Comparison of ENCODE assay signal across 24 cellular contexts in the genomic region with DNA sequence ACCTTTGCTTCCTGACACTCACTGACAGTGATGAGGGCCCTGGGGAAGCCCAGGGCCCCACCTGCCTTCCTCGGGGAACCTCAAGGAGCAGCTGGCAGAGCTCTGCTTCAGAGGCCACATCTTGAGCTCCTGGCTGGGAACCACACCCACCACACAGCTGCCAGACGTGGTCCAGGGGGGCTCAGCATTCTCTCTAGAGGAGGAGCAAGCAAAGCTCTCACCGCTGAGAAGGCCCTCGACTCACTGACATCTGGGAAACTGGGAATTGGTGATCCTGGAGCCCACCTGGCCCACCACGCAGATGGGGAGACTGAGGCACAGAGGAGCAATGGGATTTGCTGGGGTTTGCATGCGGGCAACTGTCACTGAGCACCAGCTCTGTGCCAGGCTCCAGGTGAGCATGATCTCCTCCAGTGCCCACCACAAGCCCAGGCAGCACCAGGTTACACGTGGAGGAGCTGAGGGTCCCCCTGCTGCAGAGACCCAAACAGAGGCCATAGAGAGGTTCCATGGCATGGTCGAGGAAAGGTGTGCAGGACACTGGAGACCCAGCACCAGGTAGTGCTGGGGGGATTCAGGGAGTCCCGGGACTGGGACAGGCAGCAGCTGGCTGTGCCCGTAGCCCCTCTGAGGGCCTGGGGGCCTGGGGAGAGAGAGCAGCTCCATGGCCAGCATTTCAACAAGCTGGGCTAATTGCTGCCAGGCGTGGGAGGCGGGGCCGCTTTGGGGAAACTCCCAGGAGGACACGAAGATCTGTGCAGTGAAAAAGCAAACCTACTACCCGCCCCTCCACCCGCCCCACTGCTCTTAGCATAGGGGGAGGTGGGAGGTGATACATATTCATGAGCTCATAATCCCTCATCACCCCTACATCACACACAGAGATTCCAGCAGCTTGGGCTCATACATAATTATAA. TPM values are rescaled to one million over a fixed set of nuclear protein-coding genes. Genes with fewer than 3 reads are reported as not detected.
DNase-seq lines count a peak whose midpoint lies in the region; TF ChIP-seq lines count a peak whose summit lies in the region.
"Had no signal": no experiment of that assay in that cellular context is flagged by ENCODE, and none has a peak within 500 bp of the region (broad histone marks: within the 10 kb centered on the region; RNA-seq: fewer than 3 reads in every experiment).

No MANE protein-coding gene starts in this region.

- TF ChIP-seq POLR2A in NB4 (IDR thresholded peaks at IDR 0.05; ENCODE audit: extremely low read depth, insufficient read length): no peak

- H3K4me3 Mint-ChIP-seq in brain: no peak overlapping the region
- no peak overlapping the region for H3K4me3 Mint-ChIP-seq in activated T-helper 2 cell treated with anti-CD3 and anti-CD28 coated beads, Interferon-gamma antibody, Interleukin-2, Interleukin-4, amounts not matched to agents 10 μg/mL and 5 μg/mL and 100 μg/mL, durations not matched to agents 14 hours and 24 hours and 36 hours (ENCODE audit: low read depth)
- H3K4me3 Mint-ChIP-seq: activated B cell treated with CpG ODN at 0.5 μM for 24 hours; activated naive CD4-positive, alpha-beta T cell treated with anti-CD3 and anti-CD28 coated beads, Interleukin-2, amount 50 U/mL, for 24 hours; activated T-helper 1 cell treated with anti-CD3 and anti-CD28 coated beads, Interleukin-12 subunit alpha, Interleukin-12 subunit beta, Interleukin-2, Interleukin-4 antibody, amounts not matched to agents 30 ng/mL and 10 ng/mL and 1 ng/mL, durations not matched to agents 14 hours and 24 hours and 36 hours; neural progenitor cell had no signal

- no peak overlapping the region for H4K8ac ChIP-seq in mesendoderm (ENCODE audit: low read depth, low read length)

- no CpG with 5 or more reads among the region's 16 CpGs for WGBS in mesendoderm (ENCODE audit: extremely low coverage, insufficient coverage, low lambda C conversion rate)

- no peaks in the 10 kb centered on the region for H3K79me2 ChIP-seq in mesendoderm (ENCODE audit: control insufficient read depth, insufficient read depth, low read length)

- H3K4me3 ChIP-seq in A673 (ENCODE audit: low read depth, low read length, poor library complexity, severe bottlenecking): no peak overlapping the region
- no peak overlapping the region for H3K4me3 ChIP-seq in NB4 (ENCODE audit: low read depth, low read length)
- no peak overlapping the region for H3K4me3 ChIP-seq in mesendoderm (ENCODE audit: low read length)
- H3K4me3 ChIP-seq: gastroesophageal sphincter, neural progenitor cell, tibial nerve had no signal

- peaks cover 5% of the 10 kb centered on the region for H3K27me3 Mint-ChIP-seq in brain
- H3K27me3 Mint-ChIP-seq in activated T-helper 2 cell treated with anti-CD3 and anti-CD28 coated beads, Interferon-gamma antibody, Interleukin-2, Interleukin-4, amounts not matched to agents 10 μg/mL and 5 μg/mL and 100 μg/mL, durations not matched to agents 14 hours and 24 hours and 36 hours (ENCODE audit: low read depth): no peaks in the 10 kb centered on the region
- H3K27me3 Mint-ChIP-seq: activated B cell treated with CpG ODN at 0.5 μM for 24 hours; activated naive CD4-positive, alpha-beta T cell treated with anti-CD3 and anti-CD28 coated beads, Interleukin-2, amount 50 U/mL, for 24 hours had no signal

- no peak overlapping the region for H3K4ac ChIP-seq in mesendoderm (ENCODE audit: low read depth, low read length)

- H3K56ac ChIP-seq in mesendoderm (ENCODE audit: low read length): no peak overlapping the region

- H3K9ac ChIP-seq in mesendoderm (ENCODE audit: low read length): no peak overlapping the region
- H3K9ac ChIP-seq: neural progenitor cell had no signal

- no peak overlapping the region for H4K5ac ChIP-seq in mesendoderm (ENCODE audit: low read length)

- peaks cover 8% of the 10 kb centered on the region for H3K36me3 Mint-ChIP-seq in brain
- no peaks in the 10 kb centered on the region for H3K36me3 Mint-ChIP-seq in activated T-helper 2 cell treated with anti-CD3 and anti-CD28 coated beads, Interferon-gamma antibody, Interleukin-2, Interleukin-4, amounts not matched to agents 10 μg/mL and 5 μg/mL and 100 μg/mL, durations not matched to agents 14 hours and 24 hours and 36 hours (ENCODE audit: low read depth)
- H3K36me3 Mint-ChIP-seq: neural progenitor cell had no signal

- H3K4me2 ChIP-seq in mesendoderm (ENCODE audit: low read length): no peak overlapping the region
- H3K4me2 ChIP-seq: neural progenitor cell had no signal

- no TSS peak for BruUV-seq in A673 (replicated peaks; lab: Mats Ljungman, UMichigan)

- TF ChIP-seq CTCF in A673 (conservative IDR thresholded peaks at IDR 0.05; ENCODE audit: low read depth, low read length) (no peak), NB4 (IDR thresholded peaks at IDR 0.05; ENCODE audit: low read depth, low read length) (no peak), brain (conservative IDR thresholded peaks at IDR 0.05) (no peak)

- intact Hi-C loops in A673 (cut with micrococcal nuclease; ENCODE audit: unreplicated experiment) (no loop called here), posterior vena cava (cut with DNase I) (no loop called here)
- intact Hi-C loops in activated T-helper 2 cell treated with anti-CD3 and anti-CD28 coated beads, Interferon-gamma antibody, Interleukin-2, Interleukin-4, amounts not matched to agents 10 μg/mL and 5 μg/mL and 100 μg/mL, durations not matched to agents 14 hours and 24 hours and 36 hours (cut with micrococcal nuclease): no loop called here

- H3K18ac ChIP-seq in mesendoderm (ENCODE audit: low read length): no peak overlapping the region

- H3K79me1 ChIP-seq in mesendoderm (ENCODE audit: low read length): no peaks in the 10 kb centered on the region

- H3K27me3 ChIP-seq in A673 (replicated peaks; ENCODE audit: insufficient read depth, low read depth, low read length, poor library complexity) (no peaks in the 10 kb centered on the region), mesendoderm (ENCODE audit: insufficient read depth, low read length, poor library complexity) (no peaks in the 10 kb centered on the region)
- H3K27me3 ChIP-seq: gastroesophageal sphincter, neural progenitor cell, tibial nerve had no signal

- H3K27ac ChIP-seq in A673 (ENCODE audit: low read depth, low read length, poor library complexity, severe bottlenecking): peak overlapping the region; percentile 43
- no peak overlapping the region for H3K27ac ChIP-seq in mesendoderm (ENCODE audit: low read depth, low read length)
- H3K27ac ChIP-seq: gastroesophageal sphincter, neural progenitor cell, tibial nerve had no signal

- H3K23ac ChIP-seq in mesendoderm (ENCODE audit: low read length): no peak overlapping the region

- no peak overlapping the region for H2BK120ac ChIP-seq in mesendoderm (ENCODE audit: low read depth, low read length)

- H2BK5ac ChIP-seq in mesendoderm (ENCODE audit: low read length): no peak overlapping the region

- POLR2A ChIA-PET in A673 (lab: Charles Lee; ENCODE audit: low non-redundant PET): interaction anchor here (0.6 to 0.7 kb wide), 2 partner anchors 19 to 1778 kb away, joined by 3 read pairs; no protein-coding TSS in a partner anchor

- H3K27ac Mint-ChIP-seq in brain: peak overlapping the region in 3 of 5 experiments; percentile 33 to 77 (median 59)
- no peak overlapping the region for H3K27ac Mint-ChIP-seq in activated T-helper 2 cell treated with anti-CD3 and anti-CD28 coated beads, Interferon-gamma antibody, Interleukin-2, Interleukin-4, amounts not matched to agents 10 μg/mL and 5 μg/mL and 100 μg/mL, durations not matched to agents 14 hours and 24 hours and 36 hours
- H3K27ac Mint-ChIP-seq: activated B cell treated with CpG ODN at 0.5 μM for 24 hours; activated naive CD4-positive, alpha-beta T cell treated with anti-CD3 and anti-CD28 coated beads, Interleukin-2, amount 50 U/mL, for 24 hours; activated T-helper 1 cell treated with anti-CD3 and anti-CD28 coated beads, Interleukin-12 subunit alpha, Interleukin-12 subunit beta, Interleukin-2, Interleukin-4 antibody, amounts not matched to agents 30 ng/mL and 10 ng/mL and 1 ng/mL, durations not matched to agents 14 hours and 24 hours and 36 hours; neural progenitor cell had no signal

- H2AK5ac ChIP-seq in mesendoderm (ENCODE audit: low read length): no peak overlapping the region

- CTCF ChIA-PET in A673 (lab: Charles Lee): interaction anchor here (0.6 kb wide), 1 partner anchor 290 kb away, joined by 3 read pairs; no protein-coding TSS in a partner anchor

- peaks cover 35% of the 10 kb centered on the region for H3K4me1 Mint-ChIP-seq in brain
- H3K4me1 Mint-ChIP-seq in activated T-helper 2 cell treated with anti-CD3 and anti-CD28 coated beads, Interferon-gamma antibody, Interleukin-2, Interleukin-4, amounts not matched to agents 10 μg/mL and 5 μg/mL and 100 μg/mL, durations not matched to agents 14 hours and 24 hours and 36 hours (ENCODE audit: low read depth): no peaks in the 10 kb centered on the region
- H3K4me1 Mint-ChIP-seq: activated B cell treated with CpG ODN at 0.5 μM for 24 hours; activated naive CD4-positive, alpha-beta T cell treated with anti-CD3 and anti-CD28 coated beads, Interleukin-2, amount 50 U/mL, for 24 hours; neural progenitor cell had no signal

- H3K36me3 ChIP-seq in A673 (ENCODE audit: insufficient read depth, low read length, poor library complexity, severe bottlenecking) (no peaks in the 10 kb centered on the region), mesendoderm (ENCODE audit: control insufficient read depth, insufficient read depth, low read length) (no peaks in the 10 kb centered on the region)
- H3K36me3 ChIP-seq: neural progenitor cell had no signal

- peaks cover under 1 to 2% (median 1%) of the 10 kb centered on the region in 5 experiments for H3K9me3 Mint-ChIP-seq in brain
- H3K9me3 Mint-ChIP-seq in activated T-helper 2 cell treated with anti-CD3 and anti-CD28 coated beads, Interferon-gamma antibody, Interleukin-2, Interleukin-4, amounts not matched to agents 10 μg/mL and 5 μg/mL and 100 μg/mL, durations not matched to agents 14 hours and 24 hours and 36 hours: peaks cover 1% of the 10 kb centered on the region
- H3K9me3 Mint-ChIP-seq: activated naive CD4-positive, alpha-beta T cell treated with anti-CD3 and anti-CD28 coated beads, Interleukin-2, amount 50 U/mL, for 24 hours; neural progenitor cell had no signal

- H3K9me3 ChIP-seq in A673 (ENCODE audit: low read depth, low read length, poor library complexity, severe bottlenecking): peaks cover 2% of the 10 kb centered on the region

- DNase-seq in A673 (ENCODE audit: low spot score) (peak; percentile 96), NB4 (ENCODE audit: low read depth) (peak; percentile 2), posterior vena cava (ENCODE audit: low spot score) (peak; percentile 64), iPS-NIHi11 (ENCODE audit: low spot score) (no peak), mesendoderm (no peak)
- DNase-seq in activated T-helper 2 cell treated with anti-CD3 and anti-CD28 coated beads, Interferon-gamma antibody, Interleukin-2, Interleukin-4, amounts not matched to agents 10 μg/mL and 5 μg/mL and 100 μg/mL, durations not matched to agents 14 hours and 24 hours and 36 hours (ENCODE audit: low spot score): no peak
- DNase-seq: activated B cell treated with CpG ODN at 0.5 μM for 24 hours; activated CD4-positive, alpha-beta T cell treated with anti-CD3 and anti-CD28 coated beads, Interleukin-2, amount 50 U/mL, for 4 hours; amygdala; hippocampal formation; KBM-7; left cardiac atrium; mesenchymal stem cell; NCI-H1105; NCI-H187 treated with DMSO at 0.1 percent for 48 hours; NCI-H748 treated with DMSO at 0.1 percent for 48 hours; right cardiac atrium; stimulated activated CD4-positive, alpha-beta T cell treated with anti-CD3 and anti-CD28 coated beads, Interleukin-4, amount 100 ng/mL, for 1 hour had no signal

- peaks cover 20% of the 10 kb centered on the region for H3K4me1 ChIP-seq in A673 (ENCODE audit: insufficient read depth, low read length, poor library complexity, severe bottlenecking)
- no peaks in the 10 kb centered on the region for H3K4me1 ChIP-seq in mesendoderm (ENCODE audit: control insufficient read depth, low read depth, low read length)
- H3K4me1 ChIP-seq: gastroesophageal sphincter, neural progenitor cell, tibial nerve had no signal

- no peak overlapping the region for H2BK15ac ChIP-seq in mesendoderm (replicated peaks; ENCODE audit: low read depth)

RNA-seq across cellular contexts. Expression of gene PEPD, which starts 33.4 kb away (rescaled TPM):
- total RNA-seq in A673 (2021) (73.9 and 82.2 TPM in 2 replicates), posterior vena cava (10 to 100 TPM; 63.5 to 70.6 TPM)
- 239 TPM for polyA plus RNA-seq in brain (ENCODE audit: insufficient read depth, low read depth, low replicate concordance)
- total RNA-seq in activated T-helper 2 cell treated with anti-CD3 and anti-CD28 coated beads, Interferon-gamma antibody, Interleukin-2, Interleukin-4, amounts not matched to agents 10 μg/mL and 5 μg/mL and 100 μg/mL, durations not matched to agents 14 hours and 24 hours and 36 hours: 18.9 and 23.8 TPM in 2 replicates
- polyA plus RNA-seq in mesendoderm (2013, experiment 1 of 2): 51.5 TPM
- polyA plus RNA-seq in mesendoderm (2013, experiment 2 of 2): 50.2 TPM

Comparison
In these comparisons a context has a peak if more than half of its experiments do, and no peak if none do; other contexts are left out.
1. DNase-seq: peak in A673 (single experiment), NB4 (single experiment) and posterior vena cava (single experiment); none in iPS-NIHi11 (single experiment), activated T-helper 2 cell treated with anti-CD3 and anti-CD28 coated beads, Interferon-gamma antibody, Interleukin-2, Interleukin-4, amounts not matched to agents 10 μg/mL and 5 μg/mL and 100 μg/mL, durations not matched to agents 14 hours and 24 hours and 36 hours (single experiment) and mesendoderm (single experiment).